ENCODE assay signal across 7 cellular contexts in the genomic region with DNA sequence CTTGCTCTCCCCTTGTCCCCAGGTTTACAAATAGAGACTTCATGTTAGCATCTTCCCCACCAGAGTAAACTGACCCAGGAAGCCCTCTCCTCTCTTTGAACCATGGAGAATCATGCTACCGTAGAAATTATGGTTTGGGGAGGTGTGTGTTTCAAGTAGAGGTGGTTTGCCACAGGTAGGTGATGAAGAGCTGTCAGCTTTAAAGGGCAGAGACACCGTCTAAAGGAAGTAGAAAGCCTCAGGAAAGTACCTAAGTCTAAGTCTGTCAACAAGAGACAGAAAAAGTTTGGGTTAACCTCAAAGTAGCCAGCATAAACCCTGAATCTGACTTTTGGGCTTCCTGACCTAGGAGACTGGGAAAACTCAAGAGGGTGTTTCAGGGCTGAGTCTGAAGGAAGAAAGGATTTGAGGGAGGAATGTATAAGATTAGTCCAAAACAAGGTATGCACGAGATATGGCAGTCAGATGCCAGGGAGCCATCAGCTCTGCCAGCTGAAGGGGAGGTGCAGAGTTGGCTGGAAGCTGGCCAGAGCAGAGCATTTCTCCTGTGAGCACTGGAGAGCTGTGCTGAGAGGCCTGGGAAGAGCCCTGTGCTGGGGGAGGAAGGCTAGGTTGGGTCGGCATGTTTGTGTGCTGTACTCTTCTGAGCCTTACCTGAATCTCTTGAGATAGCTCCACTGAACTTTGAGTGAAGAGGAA. TPM values are rescaled to one million over a fixed set of nuclear protein-coding genes. Genes with fewer than 3 reads are reported as not detected.
A peak's percentile ranks its signal among the peaks of the same experiment; 100 is the strongest.
DNase-seq lines count a peak whose midpoint lies in the region; ATAC-seq and TF ChIP-seq lines count a peak whose summit lies in the region.

No MANE protein-coding gene starts in this region.

- peak overlapping the region; percentile 96 for H3K4me3 Mint-ChIP-seq in activated T-cell treated with anti-CD3 and anti-CD28 coated beads, Interleukin-2, amount 50 U/mL, for 4 hours

- no peaks in the 10 kb centered on the region for H3K27me3 Mint-ChIP-seq in activated T-cell treated with anti-CD3 and anti-CD28 coated beads, Interleukin-2, amount 50 U/mL, for 4 hours (ENCODE audit: low read depth)

- H3K9me3 ChIP-seq in sigmoid colon = no peaks in the 10 kb centered on the region

- H3K9me3 Mint-ChIP-seq in activated T-cell treated with anti-CD3 and anti-CD28 coated beads, Interleukin-2, amount 50 U/mL, for 4 hours = no peaks in the 10 kb centered on the region

- TF ChIP-seq EP300 in Ishikawa (IDR thresholded peaks at IDR 0.05; ENCODE audit: borderline replicate concordance) = no peak
- TF ChIP-seq EP300 in sigmoid colon (IDR thresholded peaks at IDR 0.05) = no peak

- H3K36me3 Mint-ChIP-seq in activated T-cell treated with anti-CD3 and anti-CD28 coated beads, Interleukin-2, amount 50 U/mL, for 4 hours (ENCODE audit: insufficient read depth) = peaks cover 3% of the 10 kb centered on the region

- ATAC-seq in GM18861 (IDR thresholded peaks at IDR 0.05; ENCODE audit: unreplicated experiment) = peak; percentile 21
- ATAC-seq in activated T-cell treated with anti-CD3 and anti-CD28 coated beads, Interleukin-2, amount 50 U/mL, for 4 hours = peak; percentile 39
- ATAC-seq in foreskin keratinocyte = no peak

- no peak overlapping the region for H3K4me3 ChIP-seq in sigmoid colon

- WGBS in sigmoid colon, 2 donors = 15 to 17% methylated on average over 4 of the region's 4 CpGs

- H3K4me1 Mint-ChIP-seq in activated T-cell treated with anti-CD3 and anti-CD28 coated beads, Interleukin-2, amount 50 U/mL, for 4 hours (ENCODE audit: low read depth) = peaks cover 76% of the 10 kb centered on the region

- TF ChIP-seq CTCF in foreskin keratinocyte (conservative IDR thresholded peaks at IDR 0.05) (peak; percentile 33), sigmoid colon (IDR thresholded peaks at IDR 0.05) (no peak)

- TF ChIP-seq POLR2A in sigmoid colon (IDR thresholded peaks at IDR 0.05) = no peak

- no peaks in the 10 kb centered on the region for H3K27me3 ChIP-seq in foreskin keratinocyte
- no peaks in the 10 kb centered on the region for H3K27me3 ChIP-seq in sigmoid colon

- H3K4me1 ChIP-seq in foreskin keratinocyte (peaks cover 39% of the 10 kb centered on the region), sigmoid colon (peaks cover 0 to 95% (median 89%) of the 10 kb centered on the region in 4 donors)

- H3K36me3 ChIP-seq in sigmoid colon = no peaks in the 10 kb centered on the region

- H3K27ac ChIP-seq in foreskin keratinocyte = peak overlapping the region; percentile 69
- peak overlapping the region; percentile 95 to 99 (median 98) for H3K27ac ChIP-seq in sigmoid colon

- intact Hi-C loops in sigmoid colon (cut with DNase I) = loop anchor here (5.0 to 10.0 kb wide), 4 partner anchors 131 to 411 kb away; a partner anchor contains a TSS

- no peak for TF ChIP-seq RAD21 in Ishikawa (IDR thresholded peaks at IDR 0.05; ENCODE audit: low read depth)

- no peak for DNase-seq in activated T-cell treated with anti-CD3 and anti-CD28 coated beads, Interleukin-2, amount 50 U/mL, for 4 hours
- DNase-seq in foreskin keratinocyte = peak in 1 of 2 donors; percentile 71
- DNase-seq in sigmoid colon = peak; percentile 81
- DNase-seq in OCI-M1 (lab: John Stamatoyannopoulos, UW) = no peak
- no peak for DNase-seq in pons (ENCODE audit: low spot score)

TF ChIP-seq in Ishikawa, 13 proteins besides CTCF, POLR2A, EP300 and RAD21:
- no peak for TF ChIP-seq EGR1 (IDR thresholded peaks at IDR 0.05)
- peak; percentile 56; the same call in 1 of the 2 replicates for TF ChIP-seq NFIC (IDR thresholded peaks at IDR 0.05)
- TF ChIP-seq TEAD4 (IDR thresholded peaks at IDR 0.05) = 0 out of 2 replicates have a peak, but pooled peaks have one; percentile 19
TF ChIP-seq in Ishikawa: peak in this region for 2.

RNA-seq across cellular contexts. Expression of a gene that starts 14.3 kb away (rescaled TPM):
- total RNA-seq in activated T-cell treated with anti-CD3 and anti-CD28 coated beads, Interleukin-2, amount 50 U/mL, for 4 hours = under 1 TPM; 0.19 to 0.34 (median 0.33) TPM
- 0.65 and 1.6 TPM in 2 replicates for total RNA-seq in foreskin keratinocyte
- polyA plus RNA-seq in foreskin keratinocyte = 1.3 and 2.1 TPM in 2 replicates
- 10 to 100 TPM; 14.6 to 36.0 (median 24.3) TPM for total RNA-seq in sigmoid colon
- polyA plus RNA-seq in sigmoid colon = 10 to 100 TPM in 1 of 3 donors, 1 to 10 TPM in 2; 2.1 to 14.0 (median 4.8) TPM

RNA-seq across cellular contexts. Expression of a gene that starts 15.9 kb away (rescaled TPM):
- 100 to 1,000 TPM; 228 to 237 (median 236) TPM for total RNA-seq in activated T-cell treated with anti-CD3 and anti-CD28 coated beads, Interleukin-2, amount 50 U/mL, for 4 hours
- 180 and 202 TPM in 2 replicates for total RNA-seq in foreskin keratinocyte
- polyA plus RNA-seq in foreskin keratinocyte = 81.0 and 98.8 TPM in 2 replicates
- total RNA-seq in sigmoid colon = 100 to 1,000 TPM; 159 to 352 (median 212) TPM
- 100 to 1,000 TPM; 119 to 194 (median 153) TPM for polyA plus RNA-seq in sigmoid colon

RNA-seq across cellular contexts. Expression of a gene that starts 47.9 kb away (rescaled TPM):
- under 1 TPM in 1 of 3 donors, not detected in 2; 0.40 TPM for total RNA-seq in activated T-cell treated with anti-CD3 and anti-CD28 coated beads, Interleukin-2, amount 50 U/mL, for 4 hours
- total RNA-seq in foreskin keratinocyte = not detected in 2 replicates
- polyA plus RNA-seq in foreskin keratinocyte = 0.13 and 0.16 TPM in 2 replicates
- total RNA-seq in sigmoid colon = not detected
- polyA plus RNA-seq in sigmoid colon = under 1 TPM in 1 of 3 donors, not detected in 2; 0.35 TPM

RNA-seq across cellular contexts. Expression of a gene that starts 55.6 kb away (rescaled TPM):
- under 1 TPM; 0.43 to 0.82 (median 0.50) TPM for total RNA-seq in activated T-cell treated with anti-CD3 and anti-CD28 coated beads, Interleukin-2, amount 50 U/mL, for 4 hours
- total RNA-seq in foreskin keratinocyte (59.5 and 73.1 TPM in 2 replicates), sigmoid colon (10 to 100 TPM in 3 of 4 donors, 1 to 10 TPM in 1; 9.2 to 23.8 (median 13.8) TPM)
- polyA plus RNA-seq in foreskin keratinocyte (87.6 and 100 TPM in 2 replicates), sigmoid colon (1 to 10 TPM; 2.1 to 8.7 (median 3.0) TPM)
